In the genomic region with DNA sequence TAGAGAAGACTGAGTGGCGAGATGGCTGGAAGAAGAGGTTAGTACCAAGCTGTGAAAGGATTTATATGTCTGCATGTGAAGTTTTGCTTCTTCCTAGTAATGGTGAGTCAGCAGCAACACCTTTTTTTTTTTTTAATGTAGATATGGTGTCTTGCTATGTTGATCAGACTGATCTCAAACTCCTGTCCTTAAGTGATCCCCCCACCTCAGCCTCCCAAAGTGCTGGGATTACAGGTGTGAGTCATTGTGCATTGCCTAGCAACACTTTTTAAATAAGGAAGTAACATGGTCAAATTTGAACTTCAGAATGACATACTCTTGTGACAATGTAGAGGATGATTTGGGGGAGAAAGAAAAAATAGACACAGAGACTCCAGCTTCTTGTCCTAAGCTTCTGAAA, we compare ENCODE assay signal across 1 cellular context.
TF ChIP-seq lines count a peak whose summit lies in the region.

No MANE protein-coding gene starts in this region.

TF ChIP-seq in K562, 482 proteins besides CTCF, POLR2A, EP300 and RAD21 (continued from another document):
- TF ChIP-seq ZBTB9 (CRISPR knock-in tag; IDR thresholded peaks at IDR 0.05) (no peak), KDM5B (IDR thresholded peaks at IDR 0.05; ENCODE audit: insufficient replicate concordance, low read depth, low read length) (no peak), NCOA1 (IDR thresholded peaks at IDR 0.05; ENCODE audit: low read depth) (0 out of 2 replicates have a peak, but pooled peaks have one; percentile 26), ZFP36 (IDR thresholded peaks at IDR 0.05; ENCODE audit: low read depth, low read length, partially characterized antibody) (no peak)
